Comparison of ENCODE assay signal across 8 cellular contexts in genomic region chr22:39240841-39241631, GRCh38. TPM values are rescaled to one million over a fixed set of nuclear protein-coding genes. Genes with fewer than 3 reads are reported as not detected.
A peak's percentile ranks its signal among the peaks of the same experiment; 100 is the strongest.
DNase-seq lines count a peak whose midpoint lies in the region; ATAC-seq and TF ChIP-seq lines count a peak whose summit lies in the region.

No MANE protein-coding gene starts in this region.

- peak overlapping the region; percentile 88 for H3K27ac Mint-ChIP-seq in activated CD4-positive, alpha-beta memory T cell treated with anti-CD3 and anti-CD28 coated beads for 36 hours

- no peaks in the 10 kb centered on the region for H3K27me3 ChIP-seq in prostate gland (replicated peaks; ENCODE audit: insufficient read depth)

- ATAC-seq in HG03520 (IDR thresholded peaks at IDR 0.05; ENCODE audit: unreplicated experiment): no peak
- ATAC-seq in GM21367 (IDR thresholded peaks at IDR 0.05; ENCODE audit: unreplicated experiment): no peak
- no peak for ATAC-seq in GM18517 (IDR thresholded peaks at IDR 0.05; ENCODE audit: unreplicated experiment)

- peaks cover 13% of the 10 kb centered on the region for H3K27me3 Mint-ChIP-seq in activated CD4-positive, alpha-beta memory T cell treated with anti-CD3 and anti-CD28 coated beads for 36 hours

- H3K9me3 Mint-ChIP-seq in activated CD4-positive, alpha-beta memory T cell treated with anti-CD3 and anti-CD28 coated beads for 36 hours: no peaks in the 10 kb centered on the region

- 29% methylated on average over 19 of the region's 19 CpGs for WGBS in prostate gland

- H3K27ac ChIP-seq in prostate gland: peak overlapping the region; percentile 88 to 89

- TF ChIP-seq CTCF in fibroblast of villous mesenchyme (IDR thresholded peaks at IDR 0.05; ENCODE audit: insufficient read depth, low read depth, low read length) (no peak), prostate gland (IDR thresholded peaks at IDR 0.05) (peak in 1 of 4 experiments; percentile 33)

- peaks cover 5% of the 10 kb centered on the region for H3K36me3 Mint-ChIP-seq in activated CD4-positive, alpha-beta memory T cell treated with anti-CD3 and anti-CD28 coated beads for 36 hours

- H3K9me3 ChIP-seq in prostate gland: no peaks in the 10 kb centered on the region

- no peaks in the 10 kb centered on the region for H3K36me3 ChIP-seq in prostate gland

- H3K4me3 Mint-ChIP-seq in activated CD4-positive, alpha-beta memory T cell treated with anti-CD3 and anti-CD28 coated beads for 36 hours: peak overlapping the region; percentile 85

- H3K4me1 Mint-ChIP-seq in activated CD4-positive, alpha-beta memory T cell treated with anti-CD3 and anti-CD28 coated beads for 36 hours (ENCODE audit: low read depth): peaks cover 59% of the 10 kb centered on the region

- H3K4me3 ChIP-seq in fibroblast of villous mesenchyme (ENCODE audit: low read depth, low read length): no peak overlapping the region
- H3K4me3 ChIP-seq in prostate gland: peak overlapping the region in 1 of 2 donors; percentile 56

- CTCF ChIA-PET in activated CD4-positive, alpha-beta memory T cell treated with anti-CD3 and anti-CD28 coated beads for 36 hours (lab: Charles Lee): interaction anchor here (1.0 to 1.8 kb wide), 4 partner anchors 70 to 158 kb away, joined by 3 to 10 read pairs (median 4); no protein-coding TSS in a partner anchor

- H3K4me1 ChIP-seq in prostate gland (replicated peaks): peaks cover 36% of the 10 kb centered on the region

- intact Hi-C loops in activated CD4-positive, alpha-beta memory T cell treated with anti-CD3 and anti-CD28 coated beads for 36 hours (cut with micrococcal nuclease): loop anchor here (1.0 to 10.0 kb wide), 4 partner anchors 12 to 284 kb away; partner anchors contain the start of gene ATF4
- intact Hi-C loops in prostate gland (cut with DNase I): no loop called here

- POLR2A ChIA-PET in activated CD4-positive, alpha-beta memory T cell treated with anti-CD3 and anti-CD28 coated beads for 36 hours (lab: Charles Lee): interaction anchor here (0.7 to 1.6 kb wide), 3 partner anchors 45 to 79 kb away, joined by 3 to 8 read pairs (median 7); no protein-coding TSS in a partner anchor

- DNase-seq in HT-29 (ENCODE audit: low spot score): peak; percentile 74
- DNase-seq in activated CD4-positive, alpha-beta memory T cell treated with anti-CD3 and anti-CD28 coated beads for 36 hours: peak; percentile 82
- DNase-seq in fibroblast of villous mesenchyme (ENCODE audit: low read depth): peak; percentile 37
- DNase-seq in prostate gland (ENCODE audit: low spot score): peak; percentile 83
- DNase-seq in NCI-H69 (lab: John Stamatoyannopoulos, UW): no peak

- peak; percentile 30 for TF ChIP-seq POLR2A in prostate gland (IDR thresholded peaks at IDR 0.05)

RNA-seq across cellular contexts. Expression of gene PDGFB, which starts 3.7 kb away (rescaled TPM):
- 12.4 and 16.6 TPM in 2 replicates for total RNA-seq in HT-29 (2014; rRNA removed; shearing (Covaris generic))
- 10 to 100 TPM; 11.7 to 13.3 TPM for total RNA-seq in activated CD4-positive, alpha-beta memory T cell treated with anti-CD3 and anti-CD28 coated beads for 36 hours
- 7.7 and 11.7 TPM in 2 replicates for total RNA-seq in fibroblast of villous mesenchyme
- total RNA-seq in prostate gland: 10 to 100 TPM in 1 of 2 donors, 1 to 10 TPM in 1; 9.9 to 16.4 TPM
